ENCODE assay signal across 9 cellular contexts in the genomic region with DNA sequence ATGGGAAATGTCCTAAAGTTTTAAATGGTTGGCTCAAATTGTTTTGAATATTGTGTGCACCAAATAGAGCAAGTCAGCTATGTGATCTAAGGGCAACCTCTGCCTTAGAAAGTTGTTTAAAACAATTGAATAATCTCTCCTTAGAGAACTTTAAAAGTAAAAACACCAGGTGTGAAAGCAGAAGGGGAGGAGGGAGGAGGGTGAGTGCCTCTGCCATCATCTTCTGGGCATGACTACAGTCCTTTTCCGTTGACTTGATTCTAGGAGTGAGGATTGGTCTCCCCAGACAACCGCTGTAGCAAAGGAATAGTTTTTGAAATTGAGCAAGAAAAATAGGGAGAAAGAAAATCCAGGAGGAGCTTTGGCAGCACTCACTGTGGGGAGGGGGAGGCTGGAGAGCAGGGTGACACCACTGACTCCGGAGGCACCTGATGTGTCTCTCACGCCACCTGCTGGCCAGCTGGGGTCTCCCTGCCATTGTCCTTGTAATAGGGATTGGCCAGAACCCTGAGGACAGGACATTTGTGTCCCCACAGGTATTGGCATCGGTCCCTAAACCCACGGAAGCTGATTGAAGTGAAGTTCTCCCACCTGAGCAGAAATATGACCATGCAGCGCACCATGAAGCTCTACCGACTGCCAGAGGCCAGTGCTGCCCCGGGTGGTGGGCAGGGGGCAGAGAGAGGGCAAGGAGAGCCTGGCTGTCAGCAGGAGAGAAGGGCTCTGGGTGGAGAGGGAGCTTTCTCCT. TPM values are rescaled to one million over a fixed set of nuclear protein-coding genes. Genes with fewer than 3 reads are reported as not detected.
DNase-seq lines count a peak whose midpoint lies in the region; ATAC-seq and TF ChIP-seq lines count a peak whose summit lies in the region.
"Had no signal": no experiment of that assay in that cellular context is flagged by ENCODE, and none has a peak within 500 bp of the region (broad histone marks: within the 10 kb centered on the region; RNA-seq: fewer than 3 reads in every experiment).

No MANE protein-coding gene starts in this region.

- no peaks in the 10 kb centered on the region for H3K27me3 ChIP-seq in breast epithelium
- H3K27me3 ChIP-seq: BLaER1 had no signal

- peak; percentile 61 for DNase-seq in NCI-H2029 (lab: John Stamatoyannopoulos, UW)
- no peak for DNase-seq in NCI-H2029 treated with DMSO at 0.1 percent for 48 hours (lab: John Stamatoyannopoulos, UW)
- DNase-seq in NCI-H2171 (lab: John Stamatoyannopoulos, UW): peak; percentile 73
- peak; percentile 52 to 70 (median 58) for DNase-seq in activated CD4-positive, CD25-positive, alpha-beta regulatory T cell (lab: John Stamatoyannopoulos, UW)
- DNase-seq in breast epithelium (ENCODE audit: low spot score in 2 of 2): peak; percentile 89 to 90
- DNase-seq in inferior parietal cortex (ENCODE audit: extremely low spot score): peak; percentile 80
- peak; percentile 84 for DNase-seq in stimulated activated CD4-positive, alpha-beta T cell treated with anti-CD3 and anti-CD28 coated beads, Interleukin-15, amount 100 ng/mL, for 24 hours

- peaks cover 12 to 44% of the 10 kb centered on the region in 2 donors for H3K4me1 ChIP-seq in breast epithelium

- TF ChIP-seq CTCF in breast epithelium (IDR thresholded peaks at IDR 0.05): peak; percentile 76 to 96 (median 94)

- ATAC-seq in GM18498 (IDR thresholded peaks at IDR 0.05; ENCODE audit: unreplicated experiment): no peak

- no peak for TF ChIP-seq POLR2A in breast epithelium (IDR thresholded peaks at IDR 0.05)

- peaks cover 5% of the 10 kb centered on the region for H3K36me3 ChIP-seq in breast epithelium

- H3K27ac ChIP-seq in breast epithelium: peak overlapping the region; percentile 93 to 96
- H3K27ac ChIP-seq: BLaER1 had no signal

- H3K9me3 ChIP-seq in breast epithelium: no peaks in the 10 kb centered on the region
- H3K9me3 ChIP-seq: BLaER1 had no signal

- intact Hi-C loops in breast epithelium (cut with DNase I; ENCODE audit: low total_unique reads): no loop called here

- no peak overlapping the region for H3K4me3 ChIP-seq in breast epithelium
- H3K4me3 ChIP-seq: BLaER1 had no signal

RNA-seq across cellular contexts. Expression of a gene that starts 33.3 kb away (rescaled TPM):
- 10 to 100 TPM; 30.8 to 62.2 (median 41.1) TPM for total RNA-seq in breast epithelium

RNA-seq across cellular contexts. Expression of a gene that starts 36.4 kb away (rescaled TPM):
- 10 to 100 TPM; 13.8 to 28.8 (median 15.7) TPM for total RNA-seq in breast epithelium

RNA-seq across cellular contexts. Expression of a gene that starts 37.9 kb away (rescaled TPM):
- total RNA-seq in breast epithelium: 100 to 1,000 TPM in 1 of 3 donors, 10 to 100 TPM in 2; 81.9 to 130 (median 84.0) TPM

RNA-seq across cellular contexts. Expression of a gene that starts 47.6 kb away (rescaled TPM):
- total RNA-seq in breast epithelium: 10 to 100 TPM; 44.0 to 76.8 (median 48.2) TPM

RNA-seq across cellular contexts. Expression of a gene that starts 49.2 kb away (rescaled TPM):
- total RNA-seq in breast epithelium: 10 to 100 TPM; 21.3 to 35.6 (median 33.4) TPM
